1 cellular context compared by ENCODE assay signal in genomic region chr22:44338906-44339305, GRCh38.
TF ChIP-seq lines count a peak whose summit lies in the region.

No MANE protein-coding gene starts in this region.

TF ChIP-seq in WTC11, 78 proteins besides CTCF, POLR2A, EP300 and RAD21 (continued from another document):
- TF ChIP-seq AR (CRISPR knock-in tag; IDR thresholded peaks at IDR 0.05), result no peak
- TF ChIP-seq EMX1 (CRISPR knock-in tag; IDR thresholded peaks at IDR 0.05), result no peak
- TF ChIP-seq, protein P1, sequence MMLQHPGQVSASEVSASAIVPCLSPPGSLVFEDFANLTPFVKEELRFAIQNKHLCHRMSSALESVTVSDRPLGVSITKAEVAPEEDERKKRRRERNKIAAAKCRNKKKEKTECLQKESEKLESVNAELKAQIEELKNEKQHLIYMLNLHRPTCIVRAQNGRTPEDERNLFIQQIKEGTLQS (CRISPR knock-in tag; conservative IDR thresholded peaks at IDR 0.05), result no peak
- TF ChIP-seq, protein P2, sequence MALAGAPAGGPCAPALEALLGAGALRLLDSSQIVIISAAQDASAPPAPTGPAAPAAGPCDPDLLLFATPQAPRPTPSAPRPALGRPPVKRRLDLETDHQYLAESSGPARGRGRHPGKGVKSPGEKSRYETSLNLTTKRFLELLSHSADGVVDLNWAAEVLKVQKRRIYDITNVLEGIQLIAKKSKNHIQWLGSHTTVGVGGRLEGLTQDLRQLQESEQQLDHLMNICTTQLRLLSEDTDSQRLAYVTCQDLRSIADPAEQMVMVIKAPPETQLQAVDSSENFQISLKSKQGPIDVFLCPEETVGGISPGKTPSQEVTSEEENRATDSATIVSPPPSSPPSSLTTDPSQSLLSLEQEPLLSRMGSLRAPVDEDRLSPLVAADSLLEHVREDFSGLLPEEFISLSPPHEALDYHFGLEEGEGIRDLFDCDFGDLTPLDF (CRISPR knock-in tag; IDR thresholded peaks at IDR 0.05), result no peak
- no peak for TF ChIP-seq ATF2 (CRISPR knock-in tag; IDR thresholded peaks at IDR 0.05; ENCODE audit: borderline replicate concordance, low read depth)
- TF ChIP-seq NFATC4 (CRISPR knock-in tag; IDR thresholded peaks at IDR 0.05), result no peak
- TF ChIP-seq IRF2 (CRISPR knock-in tag; IDR thresholded peaks at IDR 0.05; ENCODE audit: borderline replicate concordance, low read depth), result no peak
- TF ChIP-seq MYBL2 (CRISPR knock-in tag; IDR thresholded peaks at IDR 0.05), result no peak
- TF ChIP-seq TCF7 (CRISPR knock-in tag; IDR thresholded peaks at IDR 0.05; ENCODE audit: low read depth), result no peak
- TF ChIP-seq JAZF1 (CRISPR knock-in tag; IDR thresholded peaks at IDR 0.05), result no peak
- no peak for TF ChIP-seq FOXJ3 (CRISPR knock-in tag; IDR thresholded peaks at IDR 0.05; ENCODE audit: borderline replicate concordance)
- no peak for TF ChIP-seq PREB (CRISPR knock-in tag; IDR thresholded peaks at IDR 0.05; ENCODE audit: borderline replicate concordance)
- no peak for TF ChIP-seq ZBTB21 (CRISPR knock-in tag; IDR thresholded peaks at IDR 0.05; ENCODE audit: borderline replicate concordance)
- no peak for TF ChIP-seq JUN (CRISPR knock-in tag; IDR thresholded peaks at IDR 0.05)
- TF ChIP-seq ZSCAN18 (CRISPR knock-in tag; IDR thresholded peaks at IDR 0.05), result no peak
- TF ChIP-seq, protein P3, sequence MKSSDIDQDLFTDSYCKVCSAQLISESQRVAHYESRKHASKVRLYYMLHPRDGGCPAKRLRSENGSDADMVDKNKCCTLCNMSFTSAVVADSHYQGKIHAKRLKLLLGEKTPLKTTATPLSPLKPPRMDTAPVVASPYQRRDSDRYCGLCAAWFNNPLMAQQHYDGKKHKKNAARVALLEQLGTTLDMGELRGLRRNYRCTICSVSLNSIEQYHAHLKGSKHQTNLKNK (CRISPR knock-in tag; IDR thresholded peaks at IDR 0.05), result no peak
- TF ChIP-seq, protein P4, sequence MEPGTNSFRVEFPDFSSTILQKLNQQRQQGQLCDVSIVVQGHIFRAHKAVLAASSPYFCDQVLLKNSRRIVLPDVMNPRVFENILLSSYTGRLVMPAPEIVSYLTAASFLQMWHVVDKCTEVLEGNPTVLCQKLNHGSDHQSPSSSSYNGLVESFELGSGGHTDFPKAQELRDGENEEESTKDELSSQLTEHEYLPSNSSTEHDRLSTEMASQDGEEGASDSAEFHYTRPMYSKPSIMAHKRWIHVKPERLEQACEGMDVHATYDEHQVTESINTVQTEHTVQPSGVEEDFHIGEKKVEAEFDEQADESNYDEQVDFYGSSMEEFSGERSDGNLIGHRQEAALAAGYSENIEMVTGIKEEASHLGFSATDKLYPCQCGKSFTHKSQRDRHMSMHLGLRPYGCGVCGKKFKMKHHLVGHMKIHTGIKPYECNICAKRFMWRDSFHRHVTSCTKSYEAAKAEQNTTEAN (CRISPR knock-in tag; IDR thresholded peaks at IDR 0.05), result no peak
- no peak for TF ChIP-seq STAT6 (CRISPR knock-in tag; conservative IDR thresholded peaks at IDR 0.05; ENCODE audit: low read depth)
